Comparison of ENCODE assay signal across 18 cellular contexts in the genomic region with DNA sequence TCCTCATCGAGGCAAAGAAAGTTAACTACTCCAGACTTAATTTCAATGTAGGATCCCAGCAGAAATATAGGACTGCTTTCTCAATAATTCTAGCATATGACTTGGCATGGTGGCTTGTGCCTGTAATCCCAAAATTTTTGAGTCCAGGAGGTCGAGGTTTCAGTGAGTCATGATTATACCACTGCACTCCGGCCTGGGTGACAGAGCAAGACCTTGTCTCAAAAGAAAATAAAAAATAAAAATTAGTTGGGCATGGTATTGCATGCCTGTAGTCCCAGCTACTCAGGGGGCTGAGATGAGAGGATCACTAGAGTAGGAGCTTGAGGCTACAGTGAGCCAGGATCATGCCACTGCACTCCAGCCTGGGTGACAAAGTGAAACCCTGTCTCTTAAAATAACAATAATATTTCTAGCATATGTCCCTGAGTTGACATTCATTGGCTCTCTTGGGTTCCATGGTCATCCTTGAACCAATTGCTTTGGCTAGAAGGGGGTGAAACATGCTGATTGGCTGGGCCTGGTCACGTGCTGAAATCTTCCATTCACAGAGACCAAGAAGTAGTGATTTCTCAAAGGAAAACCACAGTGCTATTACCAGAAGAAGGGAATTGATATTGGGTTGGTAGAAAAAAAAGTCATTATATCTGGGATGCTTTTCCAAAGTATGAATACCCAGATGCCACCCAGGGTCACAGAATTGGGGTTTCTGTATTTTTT.
"Had no signal": no experiment of that assay in that cellular context is flagged by ENCODE, and none has a peak within 500 bp of the region (broad histone marks: within the 10 kb centered on the region; RNA-seq: fewer than 3 reads in every experiment).

No MANE protein-coding gene starts in this region.

- H3K4me3 ChIP-seq: adrenal gland, upper lobe of right lung had no signal

- H3K4me1 Mint-ChIP-seq: activated naive CD4-positive, alpha-beta T cell treated with anti-CD3 and anti-CD28 coated beads, Interleukin-2, amount 50 U/mL, for 24 hours; naive thymus-derived CD8-positive, alpha-beta T cell; stimulated activated naive B cell treated with anti-CD40 and anti-IgM and Interleukin-4, amounts not matched to agents 10 μg/mL and 1 μg/mL and 100 μg/mL, for 72 hours; T-cell had no signal

- H3K27me3 ChIP-seq: adrenal gland, foreskin keratinocyte, upper lobe of right lung had no signal

- H3K4me1 ChIP-seq: upper lobe of right lung had no signal

- H3K27ac ChIP-seq: foreskin keratinocyte, neutrophil, upper lobe of right lung had no signal

- DNase-seq: activated CD4-positive, alpha-beta T cell treated with anti-CD3 and anti-CD28 coated beads for 1 hour; activated CD4-positive, alpha-beta T cell treated with anti-CD3 and anti-CD28 coated beads, Interleukin-2, amount 50 U/mL, for 48 hours; activated T-cell treated with anti-CD3 and anti-CD28 coated beads, Interleukin-2, amount 50 U/mL, for 1 hour; foreskin keratinocyte; glutamatergic neuron; left ventricle myocardium superior; mesenchymal stem cell; naive thymus-derived CD8-positive, alpha-beta T cell; retina; stimulated activated CD4-positive, alpha-beta T cell treated with anti-CD3 and anti-CD28 coated beads, Interleukin-15, amount 100 ng/mL, for 24 hours; stimulated activated CD4-positive, alpha-beta T cell treated with anti-CD3 and anti-CD28 coated beads, Interleukin-4, amount 100 ng/mL, for 1 hour; stimulated activated naive B cell treated with anti-CD40 and anti-IgM and Interleukin-4, amounts not matched to agents 10 μg/mL and 1 μg/mL and 100 μg/mL, for 72 hours; T-cell; T-helper 9 cell; upper lobe of right lung had no signal

- H3K36me3 ChIP-seq: adrenal gland, neutrophil, upper lobe of right lung had no signal

- H3K9me3 ChIP-seq: adrenal gland, neutrophil, upper lobe of right lung had no signal

- ATAC-seq: foreskin keratinocyte; left ventricle myocardium superior; naive thymus-derived CD8-positive, alpha-beta T cell; stimulated activated naive B cell treated with anti-CD40 and anti-IgM and Interleukin-4, amounts not matched to agents 10 μg/mL and 1 μg/mL and 100 μg/mL, for 72 hours; T-cell; upper lobe of right lung had no signal

- H3K9me3 Mint-ChIP-seq: activated naive CD4-positive, alpha-beta T cell treated with anti-CD3 and anti-CD28 coated beads, Interleukin-2, amount 50 U/mL, for 24 hours; naive thymus-derived CD8-positive, alpha-beta T cell; stimulated activated naive B cell treated with anti-CD40 and anti-IgM and Interleukin-4, amounts not matched to agents 10 μg/mL and 1 μg/mL and 100 μg/mL, for 72 hours; T-cell had no signal

- H3K27ac Mint-ChIP-seq: activated naive CD4-positive, alpha-beta T cell treated with anti-CD3 and anti-CD28 coated beads, Interleukin-2, amount 50 U/mL, for 24 hours; naive thymus-derived CD8-positive, alpha-beta T cell; stimulated activated naive B cell treated with anti-CD40 and anti-IgM and Interleukin-4, amounts not matched to agents 10 μg/mL and 1 μg/mL and 100 μg/mL, for 72 hours; T-cell had no signal

- H3K4me3 Mint-ChIP-seq: activated naive CD4-positive, alpha-beta T cell treated with anti-CD3 and anti-CD28 coated beads, Interleukin-2, amount 50 U/mL, for 24 hours; naive thymus-derived CD8-positive, alpha-beta T cell; stimulated activated naive B cell treated with anti-CD40 and anti-IgM and Interleukin-4, amounts not matched to agents 10 μg/mL and 1 μg/mL and 100 μg/mL, for 72 hours; T-cell had no signal
